Comparison of ENCODE assay signal across 12 cellular contexts in the genomic region with DNA sequence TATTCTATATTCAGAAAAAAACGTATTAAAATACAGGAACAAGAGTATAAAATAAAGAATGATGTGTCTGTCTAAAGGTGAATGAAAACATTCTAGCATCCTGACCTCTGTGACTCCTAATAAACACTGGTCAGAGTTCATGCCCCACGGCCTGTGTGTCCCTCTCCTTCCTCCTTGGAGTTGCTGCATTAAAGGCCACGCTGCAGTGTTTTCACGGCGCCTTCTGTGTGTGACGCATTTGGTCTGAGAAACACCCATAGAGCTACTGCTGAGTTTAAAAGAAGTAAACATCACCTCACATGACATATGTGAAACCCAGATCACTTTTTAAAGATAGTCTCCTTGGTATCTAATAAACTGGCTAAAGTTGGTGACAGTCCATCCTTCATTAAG.
"Had no signal": no experiment of that assay in that cellular context is flagged by ENCODE, and none has a peak within 500 bp of the region (broad histone marks: within the 10 kb centered on the region; RNA-seq: fewer than 3 reads in every experiment).

No MANE protein-coding gene starts in this region.

- DNase-seq: activated CD4-positive, alpha-beta T cell treated with anti-CD3 and anti-CD28 coated beads for 1 hour; activated gamma-delta T cell treated with Interleukin-2 at 50 U/mL for 16 hours; activated naive CD8-positive, alpha-beta T cell treated with anti-CD3 and anti-CD28 coated beads for 36 hours; stimulated activated CD4-positive, alpha-beta T cell treated with anti-CD3 and anti-CD28 coated beads, Interleukin-2, amount 100 ng/mL, for 24 hours; stimulated activated naive CD4-positive, alpha-beta T cell; T-helper 9 cell had no signal

- H3K36me3 ChIP-seq: cardiac muscle cell, prostate gland had no signal

- H3K27ac ChIP-seq: left lung, prostate gland had no signal

- H3K4me3 ChIP-seq: cardiac muscle cell, heart left ventricle, left lung, prostate gland had no signal

- H3K4me3 Mint-ChIP-seq: activated CD4-positive, alpha-beta memory T cell treated with anti-CD3 and anti-CD28 coated beads for 36 hours; activated naive CD8-positive, alpha-beta T cell treated with anti-CD3 and anti-CD28 coated beads for 36 hours; memory B cell had no signal

- H3K9me3 Mint-ChIP-seq: activated CD4-positive, alpha-beta memory T cell treated with anti-CD3 and anti-CD28 coated beads for 36 hours; activated naive CD8-positive, alpha-beta T cell treated with anti-CD3 and anti-CD28 coated beads for 36 hours; memory B cell had no signal

- H3K27me3 ChIP-seq: cardiac muscle cell, heart left ventricle, left lung had no signal

- H3K27me3 Mint-ChIP-seq: activated naive CD8-positive, alpha-beta T cell treated with anti-CD3 and anti-CD28 coated beads for 36 hours had no signal

- H3K9me3 ChIP-seq: heart left ventricle, left lung, prostate gland had no signal

- H3K27ac Mint-ChIP-seq: activated CD4-positive, alpha-beta memory T cell treated with anti-CD3 and anti-CD28 coated beads for 36 hours; activated naive CD8-positive, alpha-beta T cell treated with anti-CD3 and anti-CD28 coated beads for 36 hours; memory B cell had no signal

- H3K36me3 Mint-ChIP-seq: activated CD4-positive, alpha-beta memory T cell treated with anti-CD3 and anti-CD28 coated beads for 36 hours; activated naive CD8-positive, alpha-beta T cell treated with anti-CD3 and anti-CD28 coated beads for 36 hours; memory B cell had no signal
